In the genomic region with DNA sequence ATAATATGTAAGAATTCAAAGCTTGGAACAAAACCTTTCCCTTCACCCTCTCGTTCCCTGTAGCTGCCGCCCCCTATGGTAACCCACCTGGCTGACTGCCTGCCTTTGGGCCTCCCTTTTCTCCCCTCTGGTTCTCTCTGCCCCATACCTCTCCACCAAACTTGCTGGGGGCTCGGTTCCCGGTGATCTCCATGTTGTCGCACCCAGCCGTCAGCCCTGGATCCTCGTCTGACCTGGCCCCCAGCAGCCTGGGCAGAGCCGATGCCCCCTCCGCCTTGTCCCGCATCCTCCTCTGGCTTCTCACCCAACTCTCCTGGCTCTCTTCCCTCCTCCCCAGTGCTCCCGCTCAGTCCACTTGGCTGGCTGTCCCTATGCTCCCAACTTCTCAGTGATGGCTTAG, we compare ENCODE assay signal across 1 cellular context.
TF ChIP-seq lines count a peak whose summit lies in the region.

No MANE protein-coding gene starts in this region.

TF ChIP-seq in GM23338, 12 proteins besides CTCF, POLR2A, EP300 and RAD21:
- TF ChIP-seq, protein P1, sequence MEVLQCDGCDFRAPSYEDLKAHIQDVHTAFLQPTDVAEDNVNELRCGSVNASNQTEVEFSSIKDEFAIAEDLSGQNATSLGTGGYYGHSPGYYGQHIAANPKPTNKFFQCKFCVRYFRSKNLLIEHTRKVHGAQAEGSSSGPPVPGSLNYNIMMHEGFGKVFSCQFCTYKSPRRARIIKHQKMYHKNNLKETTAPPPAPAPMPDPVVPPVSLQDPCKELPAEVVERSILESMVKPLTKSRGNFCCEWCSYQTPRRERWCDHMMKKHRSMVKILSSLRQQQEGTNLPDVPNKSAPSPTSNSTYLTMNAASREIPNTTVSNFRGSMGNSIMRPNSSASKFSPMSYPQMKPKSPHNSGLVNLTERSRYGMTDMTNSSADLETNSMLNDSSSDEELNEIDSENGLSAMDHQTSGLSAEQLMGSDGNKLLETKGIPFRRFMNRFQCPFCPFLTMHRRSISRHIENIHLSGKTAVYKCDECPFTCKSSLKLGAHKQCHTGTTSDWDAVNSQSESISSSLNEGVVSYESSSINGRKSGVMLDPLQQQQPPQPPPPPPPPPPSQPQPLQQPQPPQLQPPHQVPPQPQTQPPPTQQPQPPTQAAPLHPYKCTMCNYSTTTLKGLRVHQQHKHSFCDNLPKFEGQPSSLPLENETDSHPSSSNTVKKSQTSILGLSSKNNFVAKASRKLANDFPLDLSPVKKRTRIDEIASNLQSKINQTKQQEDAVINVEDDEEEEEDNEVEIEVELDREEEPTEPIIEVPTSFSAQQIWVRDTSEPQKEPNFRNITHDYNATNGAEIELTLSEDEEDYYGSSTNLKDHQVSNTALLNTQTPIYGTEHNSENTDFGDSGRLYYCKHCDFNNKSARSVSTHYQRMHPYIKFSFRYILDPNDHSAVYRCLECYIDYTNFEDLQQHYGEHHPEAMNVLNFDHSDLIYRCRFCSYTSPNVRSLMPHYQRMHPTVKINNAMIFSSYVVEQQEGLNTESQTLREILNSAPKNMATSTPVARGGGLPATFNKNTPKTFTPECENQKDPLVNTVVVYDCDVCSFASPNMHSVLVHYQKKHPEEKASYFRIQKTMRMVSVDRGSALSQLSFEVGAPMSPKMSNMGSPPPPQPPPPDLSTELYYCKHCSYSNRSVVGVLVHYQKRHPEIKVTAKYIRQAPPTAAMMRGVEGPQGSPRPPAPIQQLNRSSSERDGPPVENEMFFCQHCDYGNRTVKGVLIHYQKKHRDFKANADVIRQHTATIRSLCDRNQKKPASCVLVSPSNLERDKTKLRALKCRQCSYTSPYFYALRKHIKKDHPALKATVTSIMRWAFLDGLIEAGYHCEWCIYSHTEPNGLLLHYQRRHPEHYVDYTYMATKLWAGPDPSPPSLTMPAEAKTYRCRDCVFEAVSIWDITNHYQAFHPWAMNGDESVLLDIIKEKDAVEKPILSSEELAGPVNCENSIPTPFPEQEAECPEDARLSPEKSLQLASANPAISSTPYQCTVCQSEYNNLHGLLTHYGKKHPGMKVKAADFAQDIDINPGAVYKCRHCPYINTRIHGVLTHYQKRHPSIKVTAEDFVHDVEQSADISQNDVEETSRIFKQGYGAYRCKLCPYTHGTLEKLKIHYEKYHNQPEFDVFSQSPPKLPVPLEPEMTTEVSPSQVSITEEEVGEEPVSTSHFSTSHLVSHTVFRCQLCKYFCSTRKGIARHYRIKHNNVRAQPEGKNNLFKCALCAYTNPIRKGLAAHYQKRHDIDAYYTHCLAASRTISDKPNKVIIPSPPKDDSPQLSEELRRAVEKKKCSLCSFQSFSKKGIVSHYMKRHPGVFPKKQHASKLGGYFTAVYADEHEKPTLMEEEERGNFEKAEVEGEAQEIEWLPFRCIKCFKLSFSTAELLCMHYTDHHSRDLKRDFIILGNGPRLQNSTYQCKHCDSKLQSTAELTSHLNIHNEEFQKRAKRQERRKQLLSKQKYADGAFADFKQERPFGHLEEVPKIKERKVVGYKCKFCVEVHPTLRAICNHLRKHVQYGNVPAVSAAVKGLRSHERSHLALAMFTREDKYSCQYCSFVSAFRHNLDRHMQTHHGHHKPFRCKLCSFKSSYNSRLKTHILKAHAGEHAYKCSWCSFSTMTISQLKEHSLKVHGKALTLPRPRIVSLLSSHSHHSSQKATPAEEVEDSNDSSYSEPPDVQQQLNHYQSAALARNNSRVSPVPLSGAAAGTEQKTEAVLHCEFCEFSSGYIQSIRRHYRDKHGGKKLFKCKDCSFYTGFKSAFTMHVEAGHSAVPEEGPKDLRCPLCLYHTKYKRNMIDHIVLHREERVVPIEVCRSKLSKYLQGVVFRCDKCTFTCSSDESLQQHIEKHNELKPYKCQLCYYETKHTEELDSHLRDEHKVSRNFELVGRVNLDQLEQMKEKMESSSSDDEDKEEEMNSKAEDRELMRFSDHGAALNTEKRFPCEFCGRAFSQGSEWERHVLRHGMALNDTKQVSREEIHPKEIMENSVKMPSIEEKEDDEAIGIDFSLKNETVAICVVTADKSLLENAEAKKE (CRISPR knock-in tag; IDR thresholded peaks at IDR 0.05) = no peak
- no peak for TF ChIP-seq JUNB (IDR thresholded peaks at IDR 0.05; ENCODE audit: unreplicated experiment)
- TF ChIP-seq EZH2phosphoT487 (IDR thresholded peaks at IDR 0.05; ENCODE audit: unreplicated experiment) = no peak
- TF ChIP-seq, protein P2, sequence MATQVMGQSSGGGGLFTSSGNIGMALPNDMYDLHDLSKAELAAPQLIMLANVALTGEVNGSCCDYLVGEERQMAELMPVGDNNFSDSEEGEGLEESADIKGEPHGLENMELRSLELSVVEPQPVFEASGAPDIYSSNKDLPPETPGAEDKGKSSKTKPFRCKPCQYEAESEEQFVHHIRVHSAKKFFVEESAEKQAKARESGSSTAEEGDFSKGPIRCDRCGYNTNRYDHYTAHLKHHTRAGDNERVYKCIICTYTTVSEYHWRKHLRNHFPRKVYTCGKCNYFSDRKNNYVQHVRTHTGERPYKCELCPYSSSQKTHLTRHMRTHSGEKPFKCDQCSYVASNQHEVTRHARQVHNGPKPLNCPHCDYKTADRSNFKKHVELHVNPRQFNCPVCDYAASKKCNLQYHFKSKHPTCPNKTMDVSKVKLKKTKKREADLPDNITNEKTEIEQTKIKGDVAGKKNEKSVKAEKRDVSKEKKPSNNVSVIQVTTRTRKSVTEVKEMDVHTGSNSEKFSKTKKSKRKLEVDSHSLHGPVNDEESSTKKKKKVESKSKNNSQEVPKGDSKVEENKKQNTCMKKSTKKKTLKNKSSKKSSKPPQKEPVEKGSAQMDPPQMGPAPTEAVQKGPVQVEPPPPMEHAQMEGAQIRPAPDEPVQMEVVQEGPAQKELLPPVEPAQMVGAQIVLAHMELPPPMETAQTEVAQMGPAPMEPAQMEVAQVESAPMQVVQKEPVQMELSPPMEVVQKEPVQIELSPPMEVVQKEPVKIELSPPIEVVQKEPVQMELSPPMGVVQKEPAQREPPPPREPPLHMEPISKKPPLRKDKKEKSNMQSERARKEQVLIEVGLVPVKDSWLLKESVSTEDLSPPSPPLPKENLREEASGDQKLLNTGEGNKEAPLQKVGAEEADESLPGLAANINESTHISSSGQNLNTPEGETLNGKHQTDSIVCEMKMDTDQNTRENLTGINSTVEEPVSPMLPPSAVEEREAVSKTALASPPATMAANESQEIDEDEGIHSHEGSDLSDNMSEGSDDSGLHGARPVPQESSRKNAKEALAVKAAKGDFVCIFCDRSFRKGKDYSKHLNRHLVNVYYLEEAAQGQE (IDR thresholded peaks at IDR 0.05; ENCODE audit: unreplicated experiment) = no peak
- TF ChIP-seq CREB1 (CRISPR knock-in tag; IDR thresholded peaks at IDR 0.05; ENCODE audit: low read depth) = no peak
- TF ChIP-seq POLR2AphosphoS5 (IDR thresholded peaks at IDR 0.05; ENCODE audit: low read depth) = no peak
TF ChIP-seq in GM23338: peak in this region for 0.
